8 cellular contexts compared by ENCODE assay signal in genomic region chr3:169772951-169773816, GRCh38. TPM values are rescaled to one million over a fixed set of nuclear protein-coding genes. Genes with fewer than 3 reads are reported as not detected.
DNase-seq lines count a peak whose midpoint lies in the region; ATAC-seq and TF ChIP-seq lines count a peak whose summit lies in the region.

Gene MYNN, plus strand, starts transcription at chr3:169773396. Its CDS starts 900 bp downstream, at chr3:169774296.

- H3K4me1 ChIP-seq in HUES6 (ENCODE audit: control insufficient read depth, insufficient read depth, low read length): peaks cover 18% of the 10 kb centered on the region
- peaks cover 8% of the 10 kb centered on the region for H3K4me1 ChIP-seq in OCI-LY3 (ENCODE audit: low read length)
- H3K4me1 ChIP-seq in mucosa of descending colon (ENCODE audit: low read depth): peaks cover 20% of the 10 kb centered on the region

- peak within 1 kb of the TSS; percentile 75 for H2AFZ ChIP-seq in OCI-LY3 (ENCODE audit: low read depth, low read length)

- 0 out of 2 replicates have a peak, but pooled peaks cover 3% of the 10 kb centered on the region for H4K20me1 ChIP-seq in OCI-LY3 (ENCODE audit: insufficient read depth, low read length)

- H3K79me2 ChIP-seq in OCI-LY3 (ENCODE audit: low read length): peaks cover 39% of the 10 kb centered on the region

- peaks cover 35% of the 10 kb centered on the region for H3K36me3 ChIP-seq in HUES6 (ENCODE audit: control insufficient read depth, insufficient read depth, low read length)
- peaks cover 29% of the 10 kb centered on the region for H3K36me3 ChIP-seq in OCI-LY3 (replicated peaks; ENCODE audit: low read depth, low read length)
- H3K36me3 ChIP-seq in mucosa of descending colon (ENCODE audit: low read depth): peaks cover under 1% of the 10 kb centered on the region

- H3K27me3 ChIP-seq in HUES6 (ENCODE audit: control insufficient read depth, insufficient read depth, low read length) (no peaks in the 10 kb centered on the region), OCI-LY3 (ENCODE audit: low read depth, low read length) (no peaks in the 10 kb centered on the region)

- H3K4me3 ChIP-seq in HUES6 (ENCODE audit: low read depth, low read length) (peak within 1 kb of the TSS; percentile 91), OCI-LY3 (ENCODE audit: low read length) (peak within 1 kb of the TSS; percentile 89), mucosa of descending colon (peak within 1 kb of the TSS; percentile 90)

- DNase-seq in D341Med (ENCODE audit: low spot score) (peak; percentile 85), activated T-cell treated with anti-CD3 and anti-CD28 coated beads for 1 hour (ENCODE audit: low read depth) (peak; percentile 87), epithelial cell of prostate (ENCODE audit: low read depth, low spot score) (no peak), mucosa of descending colon (peak; percentile 95 to 96 (median 95))
- peak; percentile 83 to 86 for DNase-seq in stimulated activated CD8-positive, alpha-beta memory T cell treated with anti-CD3 and anti-CD28 coated beads, Interleukin-4, amount 100 ng/mL, for 4 hours (ENCODE audit: low read depth in 2 of 2, low spot score in 1 of 2)

- no peak for TF ChIP-seq CTCF in OCI-LY3 (IDR thresholded peaks at IDR 0.05; ENCODE audit: low read depth, low read length)
- no peak for TF ChIP-seq CTCF in mucosa of descending colon (IDR thresholded peaks at IDR 0.05)

- peak within 1 kb of the TSS; percentile 86 for H3K27ac ChIP-seq in HUES6 (ENCODE audit: low read depth, low read length)
- H3K27ac ChIP-seq in OCI-LY3 (ENCODE audit: low read length): peak within 1 kb of the TSS; percentile 91
- peak within 1 kb of the TSS; percentile 97 for H3K27ac ChIP-seq in epithelial cell of prostate

- ATAC-seq in GM21390 (IDR thresholded peaks at IDR 0.05; ENCODE audit: unreplicated experiment) (peak; percentile 81), mucosa of descending colon (peak; percentile 93)

- H3K9me3 ChIP-seq in HUES6 (ENCODE audit: control insufficient read depth, insufficient read depth, low read depth, low read length): no peaks in the 10 kb centered on the region
- no peaks in the 10 kb centered on the region for H3K9me3 ChIP-seq in OCI-LY3 (ENCODE audit: insufficient read depth, low read length)
- H3K9me3 ChIP-seq in mucosa of descending colon: no peaks in the 10 kb centered on the region

- intact Hi-C loops in mucosa of descending colon (cut with DNase I, micrococcal nuclease): no loop called here

- peak within 1 kb of the TSS; percentile 97 for H3K4me2 ChIP-seq in OCI-LY3 (ENCODE audit: low read length)

- H3K9ac ChIP-seq in HUES6 (ENCODE audit: low read length): peak within 1 kb of the TSS; percentile 93
- H3K9ac ChIP-seq in OCI-LY3 (ENCODE audit: low read length): peak within 1 kb of the TSS; percentile 97

RNA-seq across cellular contexts. Expression of gene MYNN, which starts in this region (rescaled TPM):
- 10 to 100 TPM; 11.6 to 17.4 (median 13.7) TPM for total RNA-seq in mucosa of descending colon
